In genomic region chr14:46580941-46581671, GRCh38 we compare ENCODE assay signal across 9 cellular contexts.
DNase-seq lines count a peak whose midpoint lies in the region; ATAC-seq and TF ChIP-seq lines count a peak whose summit lies in the region.
"Had no signal": no experiment of that assay in that cellular context is flagged by ENCODE, and none has a peak within 500 bp of the region (broad histone marks: within the 10 kb centered on the region; RNA-seq: fewer than 3 reads in every experiment).

No MANE protein-coding gene starts in this region.

- no peaks in the 10 kb centered on the region for H3K4me1 ChIP-seq in KMS-11 (ENCODE audit: low read depth, poor library complexity, severe bottlenecking)
- no peaks in the 10 kb centered on the region for H3K4me1 ChIP-seq in SK-N-SH (ENCODE audit: control insufficient read depth in 1 of 2, insufficient read depth in 2 of 2, low read depth in 1 of 2, low read length in 1 of 2)
- H3K4me1 ChIP-seq: thyroid gland had no signal

- H2AFZ ChIP-seq in KMS-11 (ENCODE audit: low read depth) (0 out of 2 replicates have a peak overlapping the region, but pooled peaks have one; percentile 3), SK-N-SH (ENCODE audit: low read depth) (no peak overlapping the region)

- H3K36me3 ChIP-seq in KMS-11 (ENCODE audit: insufficient read depth) (no peaks in the 10 kb centered on the region), SK-N-SH (replicated peaks in 1 of 2; ENCODE audit: control insufficient read depth in 1 of 2, insufficient read depth in 2 of 2, low read length in 1 of 2) (no peaks in the 10 kb centered on the region)
- H3K36me3 ChIP-seq: thyroid gland had no signal

- H3K27ac ChIP-seq in KMS-11 (no peak overlapping the region), SK-N-SH (ENCODE audit: low read depth in 2 of 2, low read length in 1 of 2) (no peak overlapping the region)
- H3K27ac ChIP-seq: thyroid gland had no signal

- 15% methylated on average over 6 of the region's 6 CpGs for WGBS in SK-N-SH (ENCODE audit: low lambda C conversion rate)

- H4K20me1 ChIP-seq in KMS-11 (ENCODE audit: insufficient read depth) (no peaks in the 10 kb centered on the region), SK-N-SH (ENCODE audit: insufficient read depth) (no peaks in the 10 kb centered on the region)

- H3K9me2 ChIP-seq in SK-N-SH, result no peaks in the 10 kb centered on the region

- H3F3A ChIP-seq in SK-N-SH (replicated peaks; ENCODE audit: insufficient read depth), result no peaks in the 10 kb centered on the region

- peak; percentile 53 for TF ChIP-seq RAD21 in SK-N-SH (IDR thresholded peaks at IDR 0.05; ENCODE audit: low read length)

- ATAC-seq in HG03045 (IDR thresholded peaks at IDR 0.05; ENCODE audit: unreplicated experiment), result no peak

- H3K4me2 ChIP-seq in KMS-11 (no peak overlapping the region), SK-N-SH (no peak overlapping the region)

- H3K79me2 ChIP-seq in KMS-11 (ENCODE audit: insufficient read depth, low read depth) (no peaks in the 10 kb centered on the region), SK-N-SH (ENCODE audit: insufficient read depth) (no peaks in the 10 kb centered on the region)

- H3K4me3 ChIP-seq in KMS-11 (IDR thresholded peaks at IDR 0.05; ENCODE audit: insufficient read depth, low read depth, low read length) (no peak overlapping the region), SK-N-SH (ENCODE audit: low read depth in 2 of 2, low read length in 1 of 2) (no peak overlapping the region; a peak in 1 of 4 replicates)
- H3K4me3 ChIP-seq: thyroid gland had no signal

- DNase-seq in GM03348 (ENCODE audit: low spot score) (peak; percentile 19), SK-N-SH (peak; percentile 0), iPS DF 4.7 (ENCODE audit: extremely low read depth, low spot score) (peak; percentile 11), NCI-H187 (lab: John Stamatoyannopoulos, UW) (no peak), NCI-H1048 (lab: John Stamatoyannopoulos, UW) (no peak)
- no peak for DNase-seq in activated T-cell treated with anti-CD3 and anti-CD28 coated beads, Interleukin-2, amount 50 U/mL, for 1 hour

- TF ChIP-seq CTCF in KMS-11 (conservative IDR thresholded peaks at IDR 0.05; ENCODE audit: low read depth, low read length) (peak; percentile 73), SK-N-SH (IDR thresholded peaks at IDR 0.05) (peak; percentile 60)

- H3K27me3 ChIP-seq in KMS-11 (ENCODE audit: insufficient read depth, low read depth) (no peaks in the 10 kb centered on the region), SK-N-SH (ENCODE audit: insufficient read depth) (no peaks in the 10 kb centered on the region)
- H3K27me3 ChIP-seq: thyroid gland had no signal

- CTCF ChIA-PET in SK-N-SH (lab: Yijun Ruan, JAX), result interaction anchor here (1.5 kb wide), 1 partner anchor 21 kb away, joined by 3 read pairs; no protein-coding TSS in a partner anchor

- no peak overlapping the region for H3K9ac ChIP-seq in KMS-11
- no peak overlapping the region for H3K9ac ChIP-seq in SK-N-SH

- TF ChIP-seq EP300 in SK-N-SH (IDR thresholded peaks at IDR 0.05; ENCODE audit: borderline replicate concordance in 1 of 2, low read depth in 1 of 2, low read length in 1 of 2), result no peak

- H3K9me3 ChIP-seq in SK-N-SH, result no peaks in the 10 kb centered on the region
- H3K9me3 ChIP-seq: thyroid gland had no signal

- POLR2A ChIA-PET in SK-N-SH (lab: Yijun Ruan, JAX), result no interaction called here

TF ChIP-seq in SK-N-SH, 30 proteins besides CTCF, POLR2A, EP300 and RAD21:
- TF ChIP-seq TCF12 (IDR thresholded peaks at IDR 0.05), result no peak
- TF ChIP-seq MXI1 (IDR thresholded peaks at IDR 0.05; ENCODE audit: low read depth, low read length), result no peak
- peak; percentile 37 for TF ChIP-seq SMC3 (IDR thresholded peaks at IDR 0.05; ENCODE audit: low read depth, low read length)
- TF ChIP-seq USF1 (IDR thresholded peaks at IDR 0.05; ENCODE audit: borderline replicate concordance, low read depth), result no peak
- TF ChIP-seq MAX (IDR thresholded peaks at IDR 0.05; ENCODE audit: low read depth), result no peak
- TF ChIP-seq JUND (IDR thresholded peaks at IDR 0.05), result no peak
- no peak for TF ChIP-seq USF2 (IDR thresholded peaks at IDR 0.05; ENCODE audit: borderline replicate concordance, low read depth, low read length)

Comparison
In these comparisons a context has a peak if more than half of its experiments do, and no peak if none do; other contexts are left out.
1. DNase-seq: peak in GM03348 (single experiment), SK-N-SH (single experiment) and iPS DF 4.7 (single experiment); none in activated T-cell treated with anti-CD3 and anti-CD28 coated beads, Interleukin-2, amount 50 U/mL, for 1 hour (single experiment), NCI-H187 (0 of 2) and NCI-H1048 (single experiment).